8 cellular contexts compared by ENCODE assay signal in genomic region chr7:140923358-140924006, GRCh38. TPM values are rescaled to one million over a fixed set of nuclear protein-coding genes. Genes with fewer than 3 reads are reported as not detected.
DNase-seq lines count a peak whose midpoint lies in the region; ATAC-seq lines count a peak whose summit lies in the region.

No MANE protein-coding gene starts in this region.

- H3K9me3 ChIP-seq in CD4-positive, alpha-beta memory T cell (ENCODE audit: control insufficient read depth in 1 of 2, low read length in 2 of 2): no peaks in the 10 kb centered on the region

- H3K9me3 Mint-ChIP-seq in CD4-positive, alpha-beta memory T cell: peaks cover 0 to 4% (median 0%) of the 10 kb centered on the region in 8 donors

- peaks cover 0 to 6% of the 10 kb centered on the region in 2 donors for H3K36me3 Mint-ChIP-seq in CD4-positive, alpha-beta memory T cell

- no peak overlapping the region for H3K27ac Mint-ChIP-seq in CD4-positive, alpha-beta memory T cell

- CTCF ChIA-PET in CD4-positive, alpha-beta memory T cell (lab: Charles Lee; ENCODE audit: partially characterized antibody): interaction anchor here (1.2 kb wide), 1 partner anchor 128 kb away, joined by 3 read pairs; no protein-coding TSS in a partner anchor

- peak overlapping the region; percentile 95 for H3K27ac ChIP-seq in CD4-positive, alpha-beta memory T cell (ENCODE audit: low read depth, low read length)

- peaks cover 11 to 31% (median 18%) of the 10 kb centered on the region in 4 donors for H3K4me1 Mint-ChIP-seq in CD4-positive, alpha-beta memory T cell

- H3K27me3 ChIP-seq in CD4-positive, alpha-beta memory T cell (ENCODE audit: insufficient read depth, low read length): no peaks in the 10 kb centered on the region

- intact Hi-C loops in CD4-positive, alpha-beta memory T cell (cut with micrococcal nuclease): loop anchor here (1.0 to 10.0 kb wide), 6 partner anchors 92 to 815 kb away; partner anchors contain the start of genes MKRN1, NDUFB2 and SSBP1

- peaks cover 28% of the 10 kb centered on the region for H3K4me1 ChIP-seq in CD4-positive, alpha-beta memory T cell (ENCODE audit: insufficient read depth, low read length)

- no peak overlapping the region for H3K4me3 Mint-ChIP-seq in CD4-positive, alpha-beta memory T cell

- POLR2A ChIA-PET in CD4-positive, alpha-beta memory T cell (lab: Charles Lee; ENCODE audit: partially characterized antibody): interaction anchor here (0.6 to 3.2 kb wide), 6 partner anchors 10 to 250 kb away, joined by 3 to 42 read pairs (median 3); partner anchors contain the start of genes MRPS33 and NDUFB2

- peak overlapping the region; percentile 68 to 90 for H3K4me3 ChIP-seq in CD4-positive, alpha-beta memory T cell (ENCODE audit: low read length in 2 of 2)

- ATAC-seq in GM21528 (IDR thresholded peaks at IDR 0.05; ENCODE audit: low FRiP score, unreplicated experiment) (peak; percentile 11), HG03565 (IDR thresholded peaks at IDR 0.05; ENCODE audit: unreplicated experiment) (no peak)

- peak in 1 of 5 donors; percentile 5 for DNase-seq in CD4-positive, alpha-beta memory T cell
- peak; percentile 17 for DNase-seq in NCI-H1092 (lab: John Stamatoyannopoulos, UW)
- peak; percentile 21 for DNase-seq in dermis blood vessel endothelial cell
- peak; percentile 54 for DNase-seq in medulla oblongata (ENCODE audit: extremely low spot score)
- DNase-seq in activated naive CD4-positive, alpha-beta T cell treated with Interleukin-2 at 50 U/mL for 16 hours: no peak
- no peak for DNase-seq in NCI-H226

- peaks cover 0 to 4% of the 10 kb centered on the region in 2 donors for H3K27me3 Mint-ChIP-seq in CD4-positive, alpha-beta memory T cell

- no peaks in the 10 kb centered on the region for H3K36me3 ChIP-seq in CD4-positive, alpha-beta memory T cell (ENCODE audit: insufficient read depth, low read length)

RNA-seq across cellular contexts. Expression of gene BRAF, which starts 1.2 kb away (rescaled TPM):
- total RNA-seq in CD4-positive, alpha-beta memory T cell: 10 to 100 TPM; 46.7 to 52.5 TPM
- 10 to 100 TPM in 1 of 2 donors, 1 to 10 TPM in 1; 10.0 to 10.8 TPM for polyA plus RNA-seq in CD4-positive, alpha-beta memory T cell
- total RNA-seq in dermis blood vessel endothelial cell: 23.8 and 25.0 TPM in 2 replicates

Comparison
In these comparisons a context has a peak if more than half of its experiments do, and no peak if none do; other contexts are left out.
1. DNase-seq: peak in NCI-H1092 (single experiment), dermis blood vessel endothelial cell (single experiment) and medulla oblongata (single experiment); none in activated naive CD4-positive, alpha-beta T cell treated with Interleukin-2 at 50 U/mL for 16 hours (single experiment) and NCI-H226 (single experiment).